Comparison of ENCODE assay signal across 8 cellular contexts in the genomic region with DNA sequence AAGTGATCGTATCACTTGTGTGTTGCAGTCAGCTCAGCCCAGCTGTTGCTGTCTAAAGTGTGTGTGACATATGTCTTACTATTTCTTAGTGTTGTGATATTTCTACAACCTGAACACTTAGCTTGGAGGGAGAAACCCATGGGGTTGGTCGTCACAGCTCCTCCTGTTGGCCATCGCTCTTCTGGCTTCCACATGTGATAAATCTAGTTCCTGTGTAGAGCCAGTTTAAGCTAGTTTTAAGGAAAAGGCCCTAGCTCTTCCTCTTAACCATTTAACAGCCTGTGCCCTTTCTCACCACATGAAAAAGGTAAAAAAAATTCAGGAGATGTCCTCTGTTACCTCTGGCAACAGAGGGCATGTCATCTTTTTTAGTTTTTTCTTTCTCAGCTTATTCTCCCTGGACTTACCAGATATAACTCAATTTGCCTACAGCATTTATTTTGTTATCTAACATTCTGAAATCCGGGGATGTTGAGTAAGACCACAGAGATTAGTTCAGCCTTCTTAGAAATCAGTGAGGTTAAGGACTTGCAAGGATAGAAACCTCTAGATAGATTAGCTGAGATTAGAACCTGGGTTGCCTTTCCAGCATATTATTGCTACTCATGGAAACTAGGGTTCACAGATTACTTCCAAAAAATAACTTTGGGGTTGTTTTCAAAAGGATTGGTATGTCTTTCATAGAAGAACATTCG.
DNase-seq lines count a peak whose midpoint lies in the region; ATAC-seq and TF ChIP-seq lines count a peak whose summit lies in the region.

No MANE protein-coding gene starts in this region.

- intact Hi-C loops in activated naive CD4-positive, alpha-beta T cell treated with anti-CD3 and anti-CD28 coated beads for 36 hours (cut with micrococcal nuclease) = loop anchor here (5.0 kb wide), 1 partner anchor 120 kb away; the partner anchor contains the start of gene HSPA5

- TF ChIP-seq CTCF in epithelial cell of proximal tubule (conservative IDR thresholded peaks at IDR 0.05; ENCODE audit: low read depth, low read length) = peak; percentile 42

- no peaks in the 10 kb centered on the region for H3K27me3 Mint-ChIP-seq in activated naive CD4-positive, alpha-beta T cell treated with anti-CD3 and anti-CD28 coated beads for 36 hours (ENCODE audit: low read depth)
- H3K27me3 Mint-ChIP-seq in stimulated activated naive CD8-positive, alpha-beta T cell treated with anti-CD3 and anti-CD28 coated beads, Interleukin-15, amount 100 ng/mL, for 72 hours = no peaks in the 10 kb centered on the region

- CTCF ChIA-PET in activated naive CD4-positive, alpha-beta T cell treated with anti-CD3 and anti-CD28 coated beads for 36 hours (lab: Charles Lee) = interaction anchor here (0.6 to 2.0 kb wide), 7 partner anchors 15 to 565 kb away, joined by 3 to 9 read pairs (median 3); no protein-coding TSS in a partner anchor

- no peak overlapping the region for H3K4me3 Mint-ChIP-seq in activated naive CD4-positive, alpha-beta T cell treated with anti-CD3 and anti-CD28 coated beads for 36 hours
- H3K4me3 Mint-ChIP-seq in stimulated activated naive CD8-positive, alpha-beta T cell treated with anti-CD3 and anti-CD28 coated beads, Interleukin-15, amount 100 ng/mL, for 72 hours = no peak overlapping the region

- H3K9me3 Mint-ChIP-seq in activated naive CD4-positive, alpha-beta T cell treated with anti-CD3 and anti-CD28 coated beads for 36 hours = no peaks in the 10 kb centered on the region
- no peaks in the 10 kb centered on the region for H3K9me3 Mint-ChIP-seq in stimulated activated naive CD8-positive, alpha-beta T cell treated with anti-CD3 and anti-CD28 coated beads, Interleukin-15, amount 100 ng/mL, for 72 hours

- H3K4me3 ChIP-seq in epithelial cell of proximal tubule (ENCODE audit: low read depth, low read length) = no peak overlapping the region

- peak; percentile 42 for DNase-seq in activated naive CD4-positive, alpha-beta T cell treated with anti-CD3 and anti-CD28 coated beads for 36 hours
- DNase-seq in activated naive CD4-positive, alpha-beta T cell treated with anti-CD3 and anti-CD28 coated beads, Interleukin-2, amount 50 U/mL, for 16 hours = no peak
- DNase-seq in NOMO-1 (lab: John Stamatoyannopoulos, UW; ENCODE audit: unreplicated experiment in 2 of 2) (peak; percentile 55 to 67), epithelial cell of proximal tubule (ENCODE audit: low read depth) (no peak), midbrain (lab: John Stamatoyannopoulos, UW) (no peak), NCI-H128 (lab: John Stamatoyannopoulos, UW; ENCODE audit: unreplicated experiment) (no peak)
- no peak for DNase-seq in stimulated activated naive CD8-positive, alpha-beta T cell treated with anti-CD3 and anti-CD28 coated beads, Interleukin-15, amount 100 ng/mL, for 72 hours

- H3K36me3 Mint-ChIP-seq in activated naive CD4-positive, alpha-beta T cell treated with anti-CD3 and anti-CD28 coated beads for 36 hours (ENCODE audit: low read depth) = peaks cover 20% of the 10 kb centered on the region

- ATAC-seq in stimulated activated naive CD8-positive, alpha-beta T cell treated with anti-CD3 and anti-CD28 coated beads, Interleukin-15, amount 100 ng/mL, for 72 hours = peak; percentile 43
- no peak for ATAC-seq in GM18519 (IDR thresholded peaks at IDR 0.05; ENCODE audit: low FRiP score, unreplicated experiment)

- no peak overlapping the region for H3K27ac Mint-ChIP-seq in activated naive CD4-positive, alpha-beta T cell treated with anti-CD3 and anti-CD28 coated beads for 36 hours
- peak overlapping the region in 1 of 2 donors; percentile 74 for H3K27ac Mint-ChIP-seq in stimulated activated naive CD8-positive, alpha-beta T cell treated with anti-CD3 and anti-CD28 coated beads, Interleukin-15, amount 100 ng/mL, for 72 hours

- peaks cover 17% of the 10 kb centered on the region for H3K4me1 Mint-ChIP-seq in activated naive CD4-positive, alpha-beta T cell treated with anti-CD3 and anti-CD28 coated beads for 36 hours (ENCODE audit: low read depth)
- peaks cover 18% of the 10 kb centered on the region for H3K4me1 Mint-ChIP-seq in stimulated activated naive CD8-positive, alpha-beta T cell treated with anti-CD3 and anti-CD28 coated beads, Interleukin-15, amount 100 ng/mL, for 72 hours

Comparison
In these comparisons a context has a peak if more than half of its experiments do, and no peak if none do; other contexts are left out.
1. DNase-seq: peak in activated naive CD4-positive, alpha-beta T cell treated with anti-CD3 and anti-CD28 coated beads for 36 hours (single experiment) and NOMO-1 (2 of 2); none in activated naive CD4-positive, alpha-beta T cell treated with anti-CD3 and anti-CD28 coated beads, Interleukin-2, amount 50 U/mL, for 16 hours (single experiment), epithelial cell of proximal tubule (single experiment), stimulated activated naive CD8-positive, alpha-beta T cell treated with anti-CD3 and anti-CD28 coated beads, Interleukin-15, amount 100 ng/mL, for 72 hours (0 of 2), midbrain (single experiment) and NCI-H128 (single experiment).